1 cellular context compared by ENCODE assay signal in genomic region chr15:38436993-38437392, GRCh38.
TF ChIP-seq lines count a peak whose summit lies in the region.

No MANE protein-coding gene starts in this region.

TF ChIP-seq in K562, 482 proteins besides CTCF, POLR2A, EP300 and RAD21:
- TF ChIP-seq ZNF512 (tag; IDR thresholded peaks at IDR 0.05) (peak; percentile 96), HBP1 (CRISPR knock-in tag; IDR thresholded peaks at IDR 0.05) (no peak)
